12 cellular contexts compared by ENCODE assay signal in genomic region chr14:69481815-69482568, GRCh38. TPM values are rescaled to one million over a fixed set of nuclear protein-coding genes. Genes with fewer than 3 reads are reported as not detected.
DNase-seq lines count a peak whose midpoint lies in the region; ATAC-seq and TF ChIP-seq lines count a peak whose summit lies in the region.
"Had no signal": no experiment of that assay in that cellular context is flagged by ENCODE, and none has a peak within 500 bp of the region (broad histone marks: within the 10 kb centered on the region; RNA-seq: fewer than 3 reads in every experiment).

No MANE protein-coding gene starts in this region.

- peaks cover 17% of the 10 kb centered on the region for H3K4me1 ChIP-seq in KMS-11 (ENCODE audit: low read depth, poor library complexity, severe bottlenecking)

- CTCF ChIA-PET in HEK293T (lab: Yijun Ruan, JAX): no interaction called here

- no peak overlapping the region for H3K4me3 Mint-ChIP-seq in effector memory CD8-positive, alpha-beta T cell
- H3K4me3 Mint-ChIP-seq: activated T-helper 17 cell treated with anti-CD3 and anti-CD28 coated beads, Interleukin-2, amount 50 U/mL, for 72 hours had no signal

- no peaks in the 10 kb centered on the region for H3K79me2 ChIP-seq in KMS-11 (ENCODE audit: insufficient read depth, low read depth)

- H2AFZ ChIP-seq in KMS-11 (ENCODE audit: low read depth): peak overlapping the region; percentile 14; the same call in 1 of the 2 replicates

- no peak overlapping the region for H3K9ac ChIP-seq in KMS-11

- ATAC-seq in HG02678 (IDR thresholded peaks at IDR 0.05; ENCODE audit: unreplicated experiment): peak; percentile 93
- ATAC-seq in effector memory CD8-positive, alpha-beta T cell (replicated peaks): no peak
- ATAC-seq: activated T-helper 17 cell treated with anti-CD3 and anti-CD28 coated beads, Interleukin-2, amount 50 U/mL, for 72 hours; Right ventricle myocardium inferior had no signal

- H3K4me2 ChIP-seq in KMS-11: peak overlapping the region; percentile 29; the same call in 1 of the 2 replicates

- DNase-seq in DMS 273 (lab: John Stamatoyannopoulos, UW; ENCODE audit: unreplicated experiment) (peak; percentile 20), DMS 273 treated with DMSO at 0.1 percent for 48 hours (lab: John Stamatoyannopoulos, UW) (no peak), posterior vena cava (ENCODE audit: low spot score) (peak; percentile 18), hypothalamus (lab: John Stamatoyannopoulos, UW) (no peak), HEK293T (ENCODE audit: extremely low spot score) (no peak)
- no peak for DNase-seq in effector memory CD8-positive, alpha-beta T cell
- DNase-seq: GOT3 had no signal

- H4K20me1 ChIP-seq in KMS-11 (ENCODE audit: insufficient read depth): no peaks in the 10 kb centered on the region

- H3K27me3 Mint-ChIP-seq in effector memory CD8-positive, alpha-beta T cell: peaks cover 29 to 52% of the 10 kb centered on the region in 2 donors

- POLR2A ChIA-PET in HEK293T (lab: Yijun Ruan, JAX): no interaction called here

- no peak overlapping the region for H3K27ac Mint-ChIP-seq in effector memory CD8-positive, alpha-beta T cell
- H3K27ac Mint-ChIP-seq: activated T-helper 17 cell treated with anti-CD3 and anti-CD28 coated beads, Interleukin-2, amount 50 U/mL, for 72 hours had no signal

- TF ChIP-seq CTCF in KMS-11 (conservative IDR thresholded peaks at IDR 0.05; ENCODE audit: low read depth, low read length): no peak

- no peaks in the 10 kb centered on the region for H3K36me3 ChIP-seq in KMS-11 (ENCODE audit: insufficient read depth)

- no peak overlapping the region for H3K4me3 ChIP-seq in KMS-11 (IDR thresholded peaks at IDR 0.05; ENCODE audit: insufficient read depth, low read depth, low read length)

- H3K9me3 Mint-ChIP-seq in effector memory CD8-positive, alpha-beta T cell: no peaks in the 10 kb centered on the region
- H3K9me3 Mint-ChIP-seq: activated T-helper 17 cell treated with anti-CD3 and anti-CD28 coated beads, Interleukin-2, amount 50 U/mL, for 72 hours had no signal

- H3K27me3 ChIP-seq in KMS-11 (ENCODE audit: insufficient read depth, low read depth): no peaks in the 10 kb centered on the region

- H3K36me3 Mint-ChIP-seq in effector memory CD8-positive, alpha-beta T cell (ENCODE audit: insufficient read depth): peaks cover 4% of the 10 kb centered on the region

- no peaks in the 10 kb centered on the region for H3K4me1 Mint-ChIP-seq in effector memory CD8-positive, alpha-beta T cell (ENCODE audit: low read depth in 2 of 2)
- H3K4me1 Mint-ChIP-seq: activated T-helper 17 cell treated with anti-CD3 and anti-CD28 coated beads, Interleukin-2, amount 50 U/mL, for 72 hours had no signal

- intact Hi-C loops in posterior vena cava (cut with DNase I): no loop called here

- peak overlapping the region; percentile 45; the same call in 1 of the 2 replicates for H3K27ac ChIP-seq in KMS-11
- H3K27ac ChIP-seq: 22Rv1 had no signal

TF ChIP-seq in HEK293T, 16 proteins besides CTCF, POLR2A, EP300 and RAD21:
- no peak for TF ChIP-seq ZNF384 (IDR thresholded peaks at IDR 0.05)
- TF ChIP-seq PKNOX1 (IDR thresholded peaks at IDR 0.05): no peak
- TF ChIP-seq LEF1 (IDR thresholded peaks at IDR 0.05; ENCODE audit: borderline replicate concordance): no peak
- no peak for TF ChIP-seq ARNT (IDR thresholded peaks at IDR 0.05)
- TF ChIP-seq HDGF (IDR thresholded peaks at IDR 0.05; ENCODE audit: borderline replicate concordance): no peak
- no peak for TF ChIP-seq NFRKB (IDR thresholded peaks at IDR 0.05)
- no peak for TF ChIP-seq TARDBP (IDR thresholded peaks at IDR 0.05)
- TF ChIP-seq BHLHE40 (IDR thresholded peaks at IDR 0.05; ENCODE audit: borderline replicate concordance): no peak
- TF ChIP-seq ELF4 (IDR thresholded peaks at IDR 0.05): no peak
- TF ChIP-seq FOXM1 (IDR thresholded peaks at IDR 0.05; ENCODE audit: borderline replicate concordance): no peak
- TF ChIP-seq SUZ12 (IDR thresholded peaks at IDR 0.05): no peak
- TF ChIP-seq FOXA1 (IDR thresholded peaks at IDR 0.05): no peak
- no peak for TF ChIP-seq SP1 (IDR thresholded peaks at IDR 0.05)
- no peak for TF ChIP-seq L3MBTL2 (conservative IDR thresholded peaks at IDR 0.05)
- TF ChIP-seq CTBP1 (IDR thresholded peaks at IDR 0.05; ENCODE audit: borderline replicate concordance): no peak

RNA-seq across cellular contexts. Expression of gene PLEKHD1, which starts 2.5 kb away (rescaled TPM):
- under 1 TPM; 0.10 to 0.14 TPM for total RNA-seq in posterior vena cava

Comparison
In these comparisons a context has a peak if more than half of its experiments do, and no peak if none do; other contexts are left out.
1. DNase-seq: peak in DMS 273 (single experiment) and posterior vena cava (single experiment); none in DMS 273 treated with DMSO at 0.1 percent for 48 hours (single experiment), effector memory CD8-positive, alpha-beta T cell (0 of 3), hypothalamus (0 of 51) and HEK293T (single experiment).